In the genomic region with DNA sequence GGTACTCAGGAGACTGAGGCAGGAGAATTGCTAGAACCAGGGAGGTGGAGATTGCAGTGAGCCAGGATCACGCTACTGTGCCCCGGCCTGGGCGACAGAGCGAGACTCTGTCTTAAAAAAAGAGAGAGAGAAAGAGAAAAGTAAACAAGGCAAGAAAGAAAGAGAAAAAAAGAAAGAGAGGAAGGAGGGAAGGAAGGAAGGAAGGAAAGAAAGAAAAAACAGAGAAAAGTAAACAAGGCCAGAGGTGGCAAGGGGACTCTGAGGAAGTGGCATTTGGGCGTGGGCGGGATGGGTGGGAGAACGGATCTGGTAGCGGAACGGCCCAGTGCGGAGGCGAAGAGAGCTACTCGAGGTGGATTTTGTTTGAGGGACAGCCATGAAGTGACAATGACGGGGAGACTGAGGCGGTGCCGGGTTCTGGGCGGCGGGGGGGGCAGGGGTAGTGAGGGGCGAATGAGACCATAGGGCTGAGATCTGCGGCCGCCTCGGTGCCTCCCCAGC, we compare ENCODE assay signal across 8 cellular contexts. TPM values are rescaled to one million over a fixed set of nuclear protein-coding genes. Genes with fewer than 3 reads are reported as not detected.
A peak's percentile ranks its signal among the peaks of the same experiment; 100 is the strongest.
DNase-seq lines count a peak whose midpoint lies in the region; ATAC-seq and TF ChIP-seq lines count a peak whose summit lies in the region.

No MANE protein-coding gene starts in this region.

- H3K27ac ChIP-seq in HL-60 (replicated peaks), result peak overlapping the region; percentile 87
- H3K27ac ChIP-seq in brain microvascular endothelial cell, result peak overlapping the region; percentile 56

- H3K4me3 Mint-ChIP-seq in naive thymus-derived CD8-positive, alpha-beta T cell, result peak overlapping the region; percentile 81 to 96 (median 86)

- POLR2A ChIA-PET in naive thymus-derived CD8-positive, alpha-beta T cell (lab: Charles Lee), result interaction anchor here (0.8 to 4.1 kb wide), 28 partner anchors 8 to 477 kb away, joined by 3 to 41 read pairs (median 10); a partner anchor contains a TSS

- H3K27me3 ChIP-seq in HL-60 (ENCODE audit: insufficient read depth, poor library complexity, severe bottlenecking), result no peaks in the 10 kb centered on the region
- no peaks in the 10 kb centered on the region for H3K27me3 ChIP-seq in brain microvascular endothelial cell (replicated peaks)

- DNase-seq in CD1c-positive myeloid dendritic cell (ENCODE audit: extremely low spot score) (peak; percentile 93), HL-60 (ENCODE audit: low read depth in 1 of 2, low spot score in 1 of 2) (no peak), brain microvascular endothelial cell (no peak), SW 1271 (lab: John Stamatoyannopoulos, UW) (no peak), NCI-H2081 treated with DMSO at 0.1 percent for 48 hours (lab: John Stamatoyannopoulos, UW) (no peak), AG08395 (ENCODE audit: low spot score) (no peak), kidney glomerular epithelial cell (lab: John Stamatoyannopoulos, UW) (no peak)
- DNase-seq in naive thymus-derived CD8-positive, alpha-beta T cell, result no peak

- peak overlapping the region; percentile 84 for H3K4me3 ChIP-seq in HL-60 (replicated peaks; ENCODE audit: insufficient read depth, low read length)
- peak overlapping the region; percentile 64 for H3K4me3 ChIP-seq in brain microvascular endothelial cell (ENCODE audit: low read depth, low read length)

- peak overlapping the region; percentile 97 to 100 (median 99) for H3K27ac Mint-ChIP-seq in naive thymus-derived CD8-positive, alpha-beta T cell

- in situ Hi-C loops in brain microvascular endothelial cell (cut with HindIII; ENCODE audit: low pct_ligation_motif_present, low sequenced_read_pairs), result no loop called here

- H3K36me3 ChIP-seq in brain microvascular endothelial cell (replicated peaks), result no peaks in the 10 kb centered on the region

- H3K4me1 Mint-ChIP-seq in naive thymus-derived CD8-positive, alpha-beta T cell, result peaks cover 9 to 38% (median 29%) of the 10 kb centered on the region in 4 donors

- H3K27me3 Mint-ChIP-seq in naive thymus-derived CD8-positive, alpha-beta T cell, result no peaks in the 10 kb centered on the region

- H3K9me3 Mint-ChIP-seq in naive thymus-derived CD8-positive, alpha-beta T cell, result no peaks in the 10 kb centered on the region

- H3K36me3 Mint-ChIP-seq in naive thymus-derived CD8-positive, alpha-beta T cell, result peaks cover 0 to 7% (median 0%) of the 10 kb centered on the region in 3 donors

- TF ChIP-seq CTCF in HL-60 (IDR thresholded peaks at IDR 0.05; ENCODE audit: insufficient read depth, low read length) (no peak), brain microvascular endothelial cell (IDR thresholded peaks at IDR 0.05; ENCODE audit: low read depth, low read length, missing control alignments) (no peak)

- peak; percentile 0 to 2 for ATAC-seq in naive thymus-derived CD8-positive, alpha-beta T cell

RNA-seq across cellular contexts. Expression of a gene that starts 7.4 kb away (rescaled TPM):
- total RNA-seq in naive thymus-derived CD8-positive, alpha-beta T cell, result 100 to 1,000 TPM; 164 to 177 TPM
- polyA plus RNA-seq in naive thymus-derived CD8-positive, alpha-beta T cell, result 10 to 100 TPM; 29.5 to 56.4 (median 36.1) TPM

RNA-seq across cellular contexts. Expression of a gene that starts 33.6 kb away (rescaled TPM):
- not detected for total RNA-seq in naive thymus-derived CD8-positive, alpha-beta T cell
- not detected for polyA plus RNA-seq in naive thymus-derived CD8-positive, alpha-beta T cell
